Comparison of ENCODE assay signal across 1 cellular context in the genomic region with DNA sequence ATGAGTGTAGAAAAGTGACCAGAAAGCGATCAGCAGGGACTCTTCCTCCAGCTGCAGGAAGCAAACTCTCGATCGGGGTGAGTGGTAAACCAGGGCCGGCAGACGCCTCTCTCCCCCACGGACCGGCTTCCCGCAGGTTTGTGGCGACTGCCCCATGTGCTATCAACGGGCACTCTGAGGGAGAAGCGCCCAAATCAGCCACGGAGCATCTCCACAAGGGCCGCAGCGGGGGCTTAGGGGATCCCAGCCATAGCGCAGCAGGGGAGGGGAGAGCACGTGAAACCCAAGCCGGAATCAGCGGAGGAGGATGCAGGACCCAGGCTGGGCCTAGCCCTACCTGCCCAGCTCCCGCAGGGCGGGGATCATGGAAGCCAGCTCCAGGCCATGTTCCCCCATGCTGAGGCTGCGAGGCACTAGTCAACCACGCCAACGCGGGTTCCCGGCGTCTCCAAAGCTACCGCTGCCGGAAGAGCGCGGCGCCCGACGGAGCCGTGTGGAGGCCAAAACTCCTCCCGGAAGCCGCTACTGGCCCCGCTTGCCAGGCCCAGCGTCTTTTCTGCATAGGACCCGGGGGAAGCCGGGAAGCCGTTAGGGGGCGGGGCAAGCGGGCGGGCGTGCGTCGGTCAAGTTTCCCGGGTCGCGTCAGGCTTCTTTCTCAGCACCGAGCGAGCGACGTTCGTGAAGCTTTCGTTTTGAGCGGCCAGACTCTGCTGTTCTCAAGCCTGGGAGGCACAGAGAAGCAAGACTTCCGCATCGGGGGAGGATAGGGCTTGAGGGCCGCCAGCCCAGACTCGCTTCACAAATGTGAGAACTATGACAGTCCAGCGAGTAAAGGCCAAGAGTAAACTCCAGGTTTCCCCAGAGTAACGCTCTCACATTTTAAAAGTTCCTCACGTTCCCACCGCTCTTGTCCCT.
A peak's percentile ranks its signal among the peaks of the same experiment; 100 is the strongest.
TF ChIP-seq lines count a peak whose summit lies in the region.

ATR (minus strand) TSS at position 425 of the 915 bp plus-strand sequence; CDS start at position 396, 29 bp downstream.

TF ChIP-seq in K562, 482 proteins besides CTCF, POLR2A, EP300 and RAD21 (continued from another document and continues in another):
- TF ChIP-seq, protein P1, sequence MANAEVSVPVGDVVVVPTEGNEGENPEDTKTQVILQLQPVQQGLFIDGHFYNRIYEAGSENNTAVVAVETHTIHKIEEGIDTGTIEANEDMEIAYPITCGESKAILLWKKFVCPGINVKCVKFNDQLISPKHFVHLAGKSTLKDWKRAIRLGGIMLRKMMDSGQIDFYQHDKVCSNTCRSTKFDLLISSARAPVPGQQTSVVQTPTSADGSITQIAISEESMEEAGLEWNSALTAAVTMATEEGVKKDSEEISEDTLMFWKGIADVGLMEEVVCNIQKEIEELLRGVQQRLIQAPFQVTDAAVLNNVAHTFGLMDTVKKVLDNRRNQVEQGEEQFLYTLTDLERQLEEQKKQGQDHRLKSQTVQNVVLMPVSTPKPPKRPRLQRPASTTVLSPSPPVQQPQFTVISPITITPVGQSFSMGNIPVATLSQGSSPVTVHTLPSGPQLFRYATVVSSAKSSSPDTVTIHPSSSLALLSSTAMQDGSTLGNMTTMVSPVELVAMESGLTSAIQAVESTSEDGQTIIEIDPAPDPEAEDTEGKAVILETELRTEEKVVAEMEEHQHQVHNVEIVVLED (CRISPR knock-in tag; IDR thresholded peaks at IDR 0.05) = peak; percentile 96
- TF ChIP-seq ETV5 (CRISPR knock-in tag; IDR thresholded peaks at IDR 0.05; ENCODE audit: low read depth) = peak; percentile 98
- no peak for TF ChIP-seq ZNF174 (CRISPR knock-in tag; IDR thresholded peaks at IDR 0.05)
- TF ChIP-seq PBX2 (CRISPR knock-in tag; IDR thresholded peaks at IDR 0.05; ENCODE audit: low read depth) = no peak
- TF ChIP-seq PBX2 (tag; conservative IDR thresholded peaks at IDR 0.05; ENCODE audit: low read depth) = peak; percentile 64
- TF ChIP-seq PHTF2 (CRISPR knock-in tag; IDR thresholded peaks at IDR 0.05) = no peak
- no peak for TF ChIP-seq ZNF655 (CRISPR knock-in tag; IDR thresholded peaks at IDR 0.05)
- peak; percentile 79; the same call in 1 of the 2 replicates for TF ChIP-seq GATAD2B (IDR thresholded peaks at IDR 0.05; ENCODE audit: borderline replicate concordance)
- TF ChIP-seq CBX1 (IDR thresholded peaks at IDR 0.05; ENCODE audit: low read depth) = peak; percentile 96; the same call in 1 of the 2 replicates
- TF ChIP-seq, protein P2, sequence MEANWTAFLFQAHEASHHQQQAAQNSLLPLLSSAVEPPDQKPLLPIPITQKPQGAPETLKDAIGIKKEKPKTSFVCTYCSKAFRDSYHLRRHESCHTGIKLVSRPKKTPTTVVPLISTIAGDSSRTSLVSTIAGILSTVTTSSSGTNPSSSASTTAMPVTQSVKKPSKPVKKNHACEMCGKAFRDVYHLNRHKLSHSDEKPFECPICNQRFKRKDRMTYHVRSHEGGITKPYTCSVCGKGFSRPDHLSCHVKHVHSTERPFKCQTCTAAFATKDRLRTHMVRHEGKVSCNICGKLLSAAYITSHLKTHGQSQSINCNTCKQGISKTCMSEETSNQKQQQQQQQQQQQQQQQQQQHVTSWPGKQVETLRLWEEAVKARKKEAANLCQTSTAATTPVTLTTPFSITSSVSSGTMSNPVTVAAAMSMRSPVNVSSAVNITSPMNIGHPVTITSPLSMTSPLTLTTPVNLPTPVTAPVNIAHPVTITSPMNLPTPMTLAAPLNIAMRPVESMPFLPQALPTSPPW (CRISPR knock-in tag; IDR thresholded peaks at IDR 0.05) = peak; percentile 86
- no peak for TF ChIP-seq ZNF146 (CRISPR knock-in tag; IDR thresholded peaks at IDR 0.05; ENCODE audit: unreplicated experiment)
- TF ChIP-seq FIP1L1 (IDR thresholded peaks at IDR 0.05; ENCODE audit: low read depth, low read length, poor library complexity, severe bottlenecking) = peak; percentile 46
- peak; percentile 24; the same call in 1 of the 2 replicates for TF ChIP-seq BACH1 (tag; IDR thresholded peaks at IDR 0.05)
- TF ChIP-seq SMAD2 (IDR thresholded peaks at IDR 0.05; ENCODE audit: low read depth, low read length) = no peak
- TF ChIP-seq ZBTB43 (CRISPR knock-in tag; IDR thresholded peaks at IDR 0.05) = peak; percentile 74; the same call in 1 of the 2 replicates
- no peak for TF ChIP-seq GTF2A2 (tag; IDR thresholded peaks at IDR 0.05)
- TF ChIP-seq HSF4 (CRISPR knock-in tag; IDR thresholded peaks at IDR 0.05; ENCODE audit: borderline replicate concordance) = no peak
- TF ChIP-seq YY1 (IDR thresholded peaks at IDR 0.05; ENCODE audit: borderline replicate concordance in 1 of 3, control insufficient read depth in 1 of 3, extremely low read depth in 1 of 3, insufficient read depth in 3 of 3, insufficient read length in 1 of 3, insufficient replicate concordance in 2 of 3, low read depth in 1 of 3, low read length in 2 of 3) = peak in 2 of 3 experiments; percentile 68 to 81
- TF ChIP-seq TBP (optimal IDR thresholded peaks at IDR 0.05; ENCODE audit: low read depth, low read length) = peak; percentile 87
- peak; percentile 98 for TF ChIP-seq RBFOX2 (IDR thresholded peaks at IDR 0.05; ENCODE audit: low read depth, low read length)
- TF ChIP-seq ZNF766 (CRISPR knock-in tag; conservative IDR thresholded peaks at IDR 0.05) = peak; percentile 56
- TF ChIP-seq FOXA3 (CRISPR knock-in tag; conservative IDR thresholded peaks at IDR 0.05 in 1 of 2, IDR thresholded peaks at IDR 0.05 in 1 of 2) = no peak
- no peak for TF ChIP-seq BDP1 (IDR thresholded peaks at IDR 0.05; ENCODE audit: insufficient read depth, insufficient read length)
- TF ChIP-seq SMAD1 (IDR thresholded peaks at IDR 0.05; ENCODE audit: low read depth, low read length, partially characterized antibody) = peak; percentile 78
- 0 out of 2 replicates have a peak, but pooled peaks have one; percentile 16 for TF ChIP-seq PRMT5 (CRISPR knock-in tag; IDR thresholded peaks at IDR 0.05)
- peak; percentile 74; the same call in 1 of the 2 replicates for TF ChIP-seq JUN (IDR thresholded peaks at IDR 0.05; ENCODE audit: borderline replicate concordance, low read depth, low read length)
- TF ChIP-seq JUN (CRISPR knock-in tag; IDR thresholded peaks at IDR 0.05; ENCODE audit: borderline replicate concordance) = no peak; the same call in 1 of the 2 replicates
- peak; percentile 100 for TF ChIP-seq CHAMP1 (IDR thresholded peaks at IDR 0.05)
- no peak for TF ChIP-seq IRF2 (CRISPR knock-in tag; IDR thresholded peaks at IDR 0.05)
- TF ChIP-seq NCOR1 (IDR thresholded peaks at IDR 0.05) = peak; percentile 62; the same call in 1 of the 2 replicates
- TF ChIP-seq PHF8 (IDR thresholded peaks at IDR 0.05; ENCODE audit: borderline replicate concordance, low read length) = peak; percentile 97; the same call in 1 of the 2 replicates
- TF ChIP-seq TRIM28 (IDR thresholded peaks at IDR 0.05) = peak; percentile 55; the same call in 1 of the 2 replicates
- TF ChIP-seq, protein P3, sequence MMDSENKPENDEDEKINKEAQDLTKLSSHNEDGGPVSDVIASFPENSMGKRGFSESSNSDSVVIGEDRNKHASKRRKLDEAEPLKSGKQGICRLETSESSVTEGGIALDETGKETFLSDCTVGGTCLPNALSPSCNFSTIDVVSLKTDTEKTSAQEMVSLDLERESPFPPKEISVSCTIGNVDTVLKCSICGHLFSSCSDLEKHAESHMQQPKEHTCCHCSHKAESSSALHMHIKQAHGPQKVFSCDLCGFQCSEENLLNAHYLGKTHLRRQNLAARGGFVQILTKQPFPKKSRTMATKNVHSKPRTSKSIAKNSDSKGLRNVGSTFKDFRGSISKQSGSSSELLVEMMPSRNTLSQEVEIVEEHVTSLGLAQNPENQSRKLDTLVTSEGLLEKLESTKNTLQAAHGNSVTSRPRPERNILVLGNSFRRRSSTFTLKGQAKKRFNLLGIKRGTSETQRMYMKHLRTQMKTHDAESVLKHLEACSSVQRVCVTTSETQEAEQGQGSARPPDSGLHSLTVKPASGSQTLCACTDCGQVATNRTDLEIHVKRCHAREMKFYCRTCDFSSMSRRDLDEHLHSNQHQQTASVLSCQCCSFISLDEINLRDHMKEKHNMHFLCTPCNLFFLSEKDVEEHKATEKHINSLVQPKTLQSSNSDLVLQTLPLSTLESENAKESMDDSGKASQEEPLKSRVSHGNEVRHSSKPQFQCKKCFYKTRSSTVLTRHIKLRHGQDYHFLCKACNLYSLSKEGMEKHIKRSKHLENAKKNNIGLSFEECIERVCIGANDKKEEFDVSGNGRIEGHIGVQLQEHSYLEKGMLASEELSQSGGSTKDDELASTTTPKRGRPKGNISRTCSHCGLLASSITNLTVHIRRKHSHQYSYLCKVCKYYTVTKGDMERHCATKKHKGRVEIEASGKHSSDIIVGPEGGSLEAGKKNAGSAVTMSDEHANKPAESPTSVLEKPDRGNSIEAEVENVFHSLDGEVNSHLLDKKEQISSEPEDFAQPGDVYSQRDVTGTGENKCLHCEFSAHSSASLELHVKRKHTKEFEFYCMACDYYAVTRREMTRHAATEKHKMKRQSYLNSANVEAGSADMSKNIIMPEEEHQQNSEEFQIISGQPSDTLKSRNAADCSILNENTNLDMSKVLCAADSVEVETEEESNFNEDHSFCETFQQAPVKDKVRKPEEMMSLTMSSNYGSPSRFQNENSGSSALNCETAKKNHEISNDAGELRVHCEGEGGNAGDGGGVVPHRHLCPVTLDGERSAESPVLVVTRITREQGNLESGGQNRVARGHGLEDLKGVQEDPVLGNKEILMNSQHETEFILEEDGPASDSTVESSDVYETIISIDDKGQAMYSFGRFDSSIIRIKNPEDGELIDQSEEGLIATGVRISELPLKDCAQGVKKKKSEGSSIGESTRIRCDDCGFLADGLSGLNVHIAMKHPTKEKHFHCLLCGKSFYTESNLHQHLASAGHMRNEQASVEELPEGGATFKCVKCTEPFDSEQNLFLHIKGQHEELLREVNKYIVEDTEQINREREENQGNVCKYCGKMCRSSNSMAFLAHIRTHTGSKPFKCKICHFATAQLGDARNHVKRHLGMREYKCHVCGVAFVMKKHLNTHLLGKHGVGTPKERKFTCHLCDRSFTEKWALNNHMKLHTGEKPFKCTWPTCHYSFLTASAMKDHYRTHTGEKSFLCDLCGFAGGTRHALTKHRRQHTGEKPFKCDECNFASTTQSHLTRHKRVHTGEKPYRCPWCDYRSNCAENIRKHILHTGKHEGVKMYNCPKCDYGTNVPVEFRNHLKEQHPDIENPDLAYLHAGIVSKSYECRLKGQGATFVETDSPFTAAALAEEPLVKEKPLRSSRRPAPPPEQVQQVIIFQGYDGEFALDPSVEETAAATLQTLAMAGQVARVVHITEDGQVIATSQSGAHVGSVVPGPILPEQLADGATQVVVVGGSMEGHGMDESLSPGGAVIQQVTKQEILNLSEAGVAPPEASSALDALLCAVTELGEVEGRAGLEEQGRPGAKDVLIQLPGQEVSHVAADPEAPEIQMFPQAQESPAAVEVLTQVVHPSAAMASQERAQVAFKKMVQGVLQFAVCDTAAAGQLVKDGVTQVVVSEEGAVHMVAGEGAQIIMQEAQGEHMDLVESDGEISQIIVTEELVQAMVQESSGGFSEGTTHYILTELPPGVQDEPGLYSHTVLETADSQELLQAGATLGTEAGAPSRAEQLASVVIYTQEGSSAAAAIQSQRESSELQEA (IDR thresholded peaks at IDR 0.05; ENCODE audit: low read depth) = peak; percentile 99
- TF ChIP-seq MTA1 (IDR thresholded peaks at IDR 0.05; ENCODE audit: borderline replicate concordance) = peak; percentile 35; the same call in 1 of the 2 replicates
- no peak for TF ChIP-seq RUNX1 (IDR thresholded peaks at IDR 0.05; ENCODE audit: low read depth)
